Comparison of ENCODE assay signal across 8 cellular contexts in the genomic region with DNA sequence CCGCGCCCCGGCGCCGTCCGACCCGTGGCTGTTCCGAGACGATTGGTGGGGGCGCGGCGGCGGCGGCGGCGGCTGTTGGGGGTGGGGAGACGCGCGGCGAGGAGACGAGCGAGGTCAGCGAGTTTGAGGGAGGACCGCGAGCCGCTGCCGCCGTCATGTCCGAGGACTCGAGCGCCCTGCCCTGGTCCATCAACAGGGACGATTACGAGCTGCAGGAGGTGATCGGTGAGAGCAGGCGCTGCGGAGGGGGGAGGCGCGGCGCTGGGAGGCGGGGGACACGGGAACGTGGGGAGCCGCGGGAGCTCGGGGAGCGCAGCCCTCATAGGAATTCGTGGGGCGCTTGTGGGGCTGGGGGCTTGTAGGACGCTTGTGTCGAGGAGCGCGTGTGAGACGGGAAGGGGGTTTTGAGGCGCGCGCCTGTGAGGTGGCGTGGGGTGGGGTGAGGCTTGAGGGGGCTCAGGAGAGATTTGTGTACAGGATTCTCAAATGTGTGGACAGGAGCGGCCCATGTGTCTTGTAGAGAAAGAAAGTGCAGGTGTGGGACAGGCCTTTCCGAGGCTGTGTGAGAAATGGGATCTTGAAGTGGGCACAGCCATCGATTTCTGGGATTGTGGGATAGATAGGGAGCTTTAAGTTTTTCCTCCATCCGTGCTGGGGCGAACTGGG. TPM values are rescaled to one million over a fixed set of nuclear protein-coding genes. Genes with fewer than 3 reads are reported as not detected.
DNase-seq lines count a peak whose midpoint lies in the region; ATAC-seq and TF ChIP-seq lines count a peak whose summit lies in the region.

No MANE protein-coding gene starts in this region.

- H4K20me1 ChIP-seq in BLaER1 treated with 17β-estradiol and CSF1 and Interleukin-3, amounts not matched to agents 10 nM and 100 nM: peaks cover 19 to 47% (median 42%) of the 10 kb centered on the region in 11 experiments; a peak in 20 of 22 replicates
- H4K20me1 ChIP-seq in SK-N-SH (ENCODE audit: insufficient read depth): peaks cover 8% of the 10 kb centered on the region

- no peak for TF ChIP-seq POLR2A in esophagus squamous epithelium (IDR thresholded peaks at IDR 0.05)

- peaks cover 55% of the 10 kb centered on the region for H3K79me2 ChIP-seq in SK-N-SH (ENCODE audit: insufficient read depth)

- intact Hi-C loops in esophagus squamous epithelium (cut with DNase I): no loop called here

- H3F3A ChIP-seq in SK-N-SH (replicated peaks; ENCODE audit: insufficient read depth): peaks cover 42% of the 10 kb centered on the region

- no peaks in the 10 kb centered on the region; a peak in 1 of 22 replicates for H3K9me3 ChIP-seq in BLaER1 treated with 17β-estradiol and CSF1 and Interleukin-3, amounts not matched to agents 10 nM and 100 nM (replicated peaks in 1 of 11)
- no peaks in the 10 kb centered on the region for H3K9me3 ChIP-seq in SK-N-SH
- H3K9me3 ChIP-seq in esophagus squamous epithelium: no peaks in the 10 kb centered on the region

- H3K27me3 ChIP-seq in BLaER1 treated with 17β-estradiol and CSF1 and Interleukin-3, amounts not matched to agents 10 nM and 100 nM: no peaks in the 10 kb centered on the region
- H3K27me3 ChIP-seq in H7 (ENCODE audit: control insufficient read depth, insufficient read depth, low read length) (no peaks in the 10 kb centered on the region), SK-N-SH (ENCODE audit: insufficient read depth) (no peaks in the 10 kb centered on the region), esophagus squamous epithelium (no peaks in the 10 kb centered on the region)

- CTCF ChIA-PET in SK-N-SH (lab: Yijun Ruan, JAX): interaction anchor here (0.7 to 2.0 kb wide), 3 partner anchors 29 to 181 kb away, joined by 3 to 9 read pairs (median 7); a partner anchor contains a TSS

- peaks cover 8% of the 10 kb centered on the region for H3K36me3 Mint-ChIP-seq in nephron (ENCODE audit: low read depth)

- H2AFZ ChIP-seq in SK-N-SH (ENCODE audit: low read depth): peak overlapping the region; percentile 17; the same call in 1 of the 2 replicates

- H3K4me1 ChIP-seq in BLaER1 treated with 17β-estradiol and CSF1 and Interleukin-3, amounts not matched to agents 10 nM and 100 nM: peaks cover 28 to 61% (median 36%) of the 10 kb centered on the region in 10 experiments
- peaks cover 0 to 13% of the 10 kb centered on the region in 2 experiments; a peak in 2 of 4 replicates for H3K4me1 ChIP-seq in SK-N-SH (ENCODE audit: control insufficient read depth in 1 of 2, insufficient read depth in 2 of 2, low read depth in 1 of 2, low read length in 1 of 2)
- peaks cover 9 to 41% (median 20%) of the 10 kb centered on the region in 3 donors for H3K4me1 ChIP-seq in esophagus squamous epithelium

- peaks cover 27% of the 10 kb centered on the region for H3K4me1 Mint-ChIP-seq in nephron

- H3K36me3 ChIP-seq in BLaER1 treated with 17β-estradiol and CSF1 and Interleukin-3, amounts not matched to agents 10 nM and 100 nM: peaks cover 0 to 6% (median 0%) of the 10 kb centered on the region in 11 experiments; a peak in 1 of 22 replicates
- H3K36me3 ChIP-seq in H7 (replicated peaks; ENCODE audit: control insufficient read depth, insufficient read depth, low read length) (no peaks in the 10 kb centered on the region), SK-N-SH (replicated peaks in 1 of 2; ENCODE audit: control insufficient read depth in 1 of 2, insufficient read depth in 2 of 2, low read length in 1 of 2) (no peaks in the 10 kb centered on the region), esophagus squamous epithelium (no peaks in the 10 kb centered on the region)

- no peaks in the 10 kb centered on the region for H3K9me2 ChIP-seq in SK-N-SH

- H3K4me2 ChIP-seq in BLaER1 treated with 17β-estradiol and CSF1 and Interleukin-3, amounts not matched to agents 10 nM and 100 nM: peak overlapping the region; percentile 80 to 99 (median 96)
- peak overlapping the region; percentile 86 for H3K4me2 ChIP-seq in SK-N-SH

- DNase-seq in H7: peak; percentile 30
- no peak for DNase-seq in SK-N-SH
- no peak for DNase-seq in esophagus squamous epithelium (lab: John Stamatoyannopoulos, UW)
- DNase-seq in NCI-H187 (lab: John Stamatoyannopoulos, UW): no peak
- DNase-seq in GM20000 (ENCODE audit: low spot score): no peak

- WGBS in SK-N-SH (ENCODE audit: low lambda C conversion rate): 4% methylated on average over 11 of the region's 62 CpGs
- WGBS in esophagus squamous epithelium, 2 donors: 0% methylated on average over 7 to 11 of the region's 62 CpGs

- peak in 1 of 2 experiments; percentile 51; a peak in 1 of 4 replicates for TF ChIP-seq EP300 in SK-N-SH (IDR thresholded peaks at IDR 0.05; ENCODE audit: borderline replicate concordance in 1 of 2, low read depth in 1 of 2, low read length in 1 of 2)

- H3K27ac Mint-ChIP-seq in nephron: peak overlapping the region; percentile 99 to 100 (median 100)

- H3K27me3 Mint-ChIP-seq in nephron (ENCODE audit: low read depth): no peaks in the 10 kb centered on the region

- peak overlapping the region; percentile 82 to 98 (median 92) for H3K9ac ChIP-seq in BLaER1 treated with 17β-estradiol and CSF1 and Interleukin-3, amounts not matched to agents 10 nM and 100 nM
- peak overlapping the region; percentile 81 for H3K9ac ChIP-seq in SK-N-SH

- H3K9me3 Mint-ChIP-seq in nephron: no peaks in the 10 kb centered on the region

- H3K27ac ChIP-seq in BLaER1 treated with 17β-estradiol and CSF1 and Interleukin-3, amounts not matched to agents 10 nM and 100 nM: peak overlapping the region; percentile 92 to 100 (median 96)
- H3K27ac ChIP-seq in SK-N-SH (ENCODE audit: low read depth in 2 of 2, low read length in 1 of 2) (peak overlapping the region; percentile 97 to 98), esophagus squamous epithelium (peak overlapping the region; percentile 93 to 99 (median 98))

- peak overlapping the region; percentile 89 to 97 (median 93) for H3K4me3 ChIP-seq in BLaER1 treated with 17β-estradiol and CSF1 and Interleukin-3, amounts not matched to agents 10 nM and 100 nM
- peak overlapping the region; percentile 93 for H3K4me3 ChIP-seq in H7 (ENCODE audit: insufficient read depth, low read depth, low read length)
- peak overlapping the region; percentile 63 to 89 for H3K4me3 ChIP-seq in SK-N-SH (ENCODE audit: low read depth in 2 of 2, low read length in 1 of 2)
- H3K4me3 ChIP-seq in esophagus squamous epithelium: peak overlapping the region; percentile 73 to 100 (median 86)

- TF ChIP-seq RAD21 in SK-N-SH (IDR thresholded peaks at IDR 0.05; ENCODE audit: low read length): no peak

- peak overlapping the region; percentile 98 to 99 (median 98) for H3K4me3 Mint-ChIP-seq in nephron

- no peak for TF ChIP-seq CTCF in SK-N-SH (IDR thresholded peaks at IDR 0.05)
- TF ChIP-seq CTCF in esophagus squamous epithelium (IDR thresholded peaks at IDR 0.05): no peak
- TF ChIP-seq CTCF in nephron (IDR thresholded peaks at IDR 0.05; ENCODE audit: unreplicated experiment in 3 of 3): no peak
- TF ChIP-seq CTCF in GM20000 (IDR thresholded peaks at IDR 0.05; ENCODE audit: extremely low read depth, missing control alignments): no peak

- ATAC-seq in GM21526 (IDR thresholded peaks at IDR 0.05; ENCODE audit: low FRiP score, unreplicated experiment): no peak

- POLR2A ChIA-PET in SK-N-SH (lab: Yijun Ruan, JAX): interaction anchor here (0.6 to 3.2 kb wide), 6 partner anchors 25 to 231 kb away, joined by 3 to 25 read pairs (median 4); a partner anchor contains a TSS

TF ChIP-seq in SK-N-SH, 30 proteins besides CTCF, POLR2A, EP300 and RAD21:
- TF ChIP-seq TCF12 (IDR thresholded peaks at IDR 0.05) (no peak), TAF1 (IDR thresholded peaks at IDR 0.05; ENCODE audit: borderline replicate concordance, low read depth, low read length) (no peak), SMC3 (IDR thresholded peaks at IDR 0.05; ENCODE audit: low read depth, low read length) (no peak), MXI1 (IDR thresholded peaks at IDR 0.05; ENCODE audit: low read depth, low read length) (peak; percentile 62; the same call in 1 of the 2 replicates)
- TF ChIP-seq, protein P1, sequence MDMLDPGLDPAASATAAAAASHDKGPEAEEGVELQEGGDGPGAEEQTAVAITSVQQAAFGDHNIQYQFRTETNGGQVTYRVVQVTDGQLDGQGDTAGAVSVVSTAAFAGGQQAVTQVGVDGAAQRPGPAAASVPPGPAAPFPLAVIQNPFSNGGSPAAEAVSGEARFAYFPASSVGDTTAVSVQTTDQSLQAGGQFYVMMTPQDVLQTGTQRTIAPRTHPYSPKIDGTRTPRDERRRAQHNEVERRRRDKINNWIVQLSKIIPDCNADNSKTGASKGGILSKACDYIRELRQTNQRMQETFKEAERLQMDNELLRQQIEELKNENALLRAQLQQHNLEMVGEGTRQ (IDR thresholded peaks at IDR 0.05; ENCODE audit: borderline replicate concordance, low read depth, low read length): no peak

RNA-seq across cellular contexts. Expression of a gene that starts 0.5 kb away (rescaled TPM):
- 25.5 and 30.9 TPM in 2 replicates for total RNA-seq in H7 (2014; rRNA removed; shearing (Covaris generic))
- 22.3 and 31.9 TPM in 2 replicates for polyA plus RNA-seq in SK-N-SH (2012; rRNA removed)
- polyA plus RNA-seq in SK-N-SH (2012; cell fraction: cytosol; rRNA removed): 28.5 and 30.6 TPM in 2 replicates
- 17.1 and 30.4 TPM in 2 replicates for polyA plus RNA-seq in SK-N-SH (2012; cell fraction: nucleus; rRNA removed)
- 10 to 100 TPM; 28.8 to 48.2 (median 37.6) TPM for total RNA-seq in esophagus squamous epithelium

RNA-seq across cellular contexts. Expression of a gene that starts 27.4 kb away (rescaled TPM):
- total RNA-seq in H7 (2014; rRNA removed; shearing (Covaris generic)): 1.8 and 3.4 TPM in 2 replicates
- polyA plus RNA-seq in SK-N-SH (2012; rRNA removed): 24.0 and 26.9 TPM in 2 replicates
- polyA plus RNA-seq in SK-N-SH (2012; cell fraction: cytosol; rRNA removed): 22.7 and 23.9 TPM in 2 replicates
- 34.1 and 42.3 TPM in 2 replicates for polyA plus RNA-seq in SK-N-SH (2012; cell fraction: nucleus; rRNA removed)
- 10 to 100 TPM; 42.5 to 77.1 (median 60.2) TPM for total RNA-seq in esophagus squamous epithelium

RNA-seq across cellular contexts. Expression of a gene that starts 28.9 kb away (rescaled TPM):
- total RNA-seq in H7 (2014; rRNA removed; shearing (Covaris generic)): 12.8 and 15.7 TPM in 2 replicates
- polyA plus RNA-seq in SK-N-SH (2012; rRNA removed): 86.4 and 101 TPM in 2 replicates
- polyA plus RNA-seq in SK-N-SH (2012; cell fraction: cytosol; rRNA removed): 60.4 and 61.4 TPM in 2 replicates
- 220 and 261 TPM in 2 replicates for polyA plus RNA-seq in SK-N-SH (2012; cell fraction: nucleus; rRNA removed)
- total RNA-seq in esophagus squamous epithelium: 10 to 100 TPM; 63.5 to 75.2 (median 68.7) TPM
